ENCODE assay signal across 10 cellular contexts in the genomic region with DNA sequence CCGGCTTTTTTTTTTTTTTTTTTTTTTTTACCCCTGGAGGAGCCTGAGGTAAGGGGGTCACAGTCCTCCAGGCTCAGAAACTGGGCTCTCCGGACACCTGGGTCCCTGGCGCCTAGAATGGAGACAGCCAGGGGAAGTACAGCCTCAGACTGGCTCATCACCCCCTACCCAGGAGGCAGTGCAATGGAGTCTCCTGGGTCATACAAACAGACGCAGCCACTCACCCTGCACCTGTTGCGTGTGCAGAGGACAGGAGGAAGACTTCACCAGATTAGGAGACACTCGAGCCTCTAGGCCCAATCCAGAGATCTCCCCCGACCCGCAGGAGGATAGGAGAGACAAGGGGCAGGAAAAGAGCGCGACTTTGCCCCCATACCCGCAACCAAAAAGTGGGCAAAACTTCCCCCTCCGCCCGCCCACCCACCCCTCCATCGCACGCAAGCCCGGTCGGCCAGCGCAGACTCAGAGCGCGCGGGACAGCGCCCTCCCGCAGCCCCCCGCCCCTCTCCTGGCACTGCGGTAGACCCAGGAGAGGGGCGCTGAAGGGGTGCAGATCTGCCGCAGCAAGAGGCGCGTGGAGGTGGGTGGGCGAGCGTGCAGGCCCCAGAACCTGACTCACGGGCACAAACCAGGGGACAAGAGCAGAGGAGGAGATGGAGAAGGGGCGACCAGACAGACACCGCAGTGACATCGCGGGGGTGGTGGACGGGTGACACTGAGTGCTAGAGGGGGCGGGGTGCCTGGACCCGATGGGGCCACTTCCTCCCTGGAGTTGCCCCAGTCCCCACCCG. TPM values are rescaled to one million over a fixed set of nuclear protein-coding genes. Genes with fewer than 3 reads are reported as not detected.
DNase-seq lines count a peak whose midpoint lies in the region; ATAC-seq and TF ChIP-seq lines count a peak whose summit lies in the region.
"Had no signal": no experiment of that assay in that cellular context is flagged by ENCODE, and none has a peak within 500 bp of the region (broad histone marks: within the 10 kb centered on the region; RNA-seq: fewer than 3 reads in every experiment).

No MANE protein-coding gene starts in this region.

- no peak overlapping the region for H3T11ph ChIP-seq in H9 (ENCODE audit: low read length)

- POLR2A ChIA-PET in A673 (lab: Charles Lee; ENCODE audit: low non-redundant PET) = interaction anchor here (0.7 kb wide), 1 partner anchor 44 kb away, joined by 8 read pairs; no protein-coding TSS in a partner anchor
- POLR2A ChIA-PET in naive thymus-derived CD4-positive, alpha-beta T cell (lab: Charles Lee) = no interaction called here

- no peaks in the 10 kb centered on the region for H4K20me1 ChIP-seq in H9 (ENCODE audit: control insufficient read depth, insufficient read depth, insufficient read length)

- H3K9me3 ChIP-seq in A673 (ENCODE audit: low read depth, low read length, poor library complexity, severe bottlenecking) (no peaks in the 10 kb centered on the region), H9 (ENCODE audit: control insufficient read depth, low read depth, low read length) (no peaks in the 10 kb centered on the region), colonic mucosa (no peaks in the 10 kb centered on the region)
- H3K9me3 ChIP-seq in naive thymus-derived CD4-positive, alpha-beta T cell (ENCODE audit: control insufficient read depth in 2 of 3, low read length in 3 of 3) = no peaks in the 10 kb centered on the region

- no peak overlapping the region for H3K18ac ChIP-seq in H9 (ENCODE audit: insufficient read length, low read depth, low read length)

- no peaks in the 10 kb centered on the region for H3K79me2 ChIP-seq in H9 (ENCODE audit: insufficient read depth, low read length)

- H3K9ac ChIP-seq in H9 (ENCODE audit: extremely low read depth, insufficient read length, low read length) = no peak overlapping the region
- no peak overlapping the region for H3K9ac ChIP-seq in colonic mucosa (ENCODE audit: low read depth in 2 of 2, low read length in 2 of 2)

- H3K23ac ChIP-seq in H9 (ENCODE audit: insufficient read length, low read depth, low read length) = no peak overlapping the region

- no peak overlapping the region for H2BK5ac ChIP-seq in H9 (ENCODE audit: insufficient read length, low read length)

- no peaks in the 10 kb centered on the region for H3K9me3 Mint-ChIP-seq in H9
- no peaks in the 10 kb centered on the region for H3K9me3 Mint-ChIP-seq in naive thymus-derived CD4-positive, alpha-beta T cell
- peaks cover 0 to 12% (median 2%) of the 10 kb centered on the region in 7 donors for H3K9me3 Mint-ChIP-seq in CD14-positive monocyte

- no peak for ATAC-seq in naive thymus-derived CD4-positive, alpha-beta T cell
- ATAC-seq in HG02852 (IDR thresholded peaks at IDR 0.05; ENCODE audit: unreplicated experiment) = no peak

- no peaks in the 10 kb centered on the region for H3K4me1 ChIP-seq in A673 (ENCODE audit: insufficient read depth, low read length, poor library complexity, severe bottlenecking)
- no peaks in the 10 kb centered on the region for H3K4me1 ChIP-seq in H9 (ENCODE audit: insufficient read depth, low read length)
- peaks cover 11% of the 10 kb centered on the region for H3K4me1 ChIP-seq in colonic mucosa
- peaks cover 0 to 13% of the 10 kb centered on the region in 2 donors for H3K4me1 ChIP-seq in naive thymus-derived CD4-positive, alpha-beta T cell (ENCODE audit: control insufficient read depth in 2 of 2, insufficient read depth in 2 of 2, low read length in 2 of 2)

- H3K27me3 Mint-ChIP-seq in H9 (ENCODE audit: low read depth) (peaks cover 80% of the 10 kb centered on the region), CD14-positive monocyte (ENCODE audit: low read depth in 3 of 3) (peaks cover 61 to 83% (median 75%) of the 10 kb centered on the region in 3 donors)
- peaks cover 52 to 72% (median 57%) of the 10 kb centered on the region in 5 donors for H3K27me3 Mint-ChIP-seq in naive thymus-derived CD4-positive, alpha-beta T cell

- H2BK15ac ChIP-seq in H9 (ENCODE audit: low read depth, low read length) = no peak overlapping the region

- no peak overlapping the region for H3K56ac ChIP-seq in H9 (ENCODE audit: insufficient read length, low read depth, low read length)

- no peak overlapping the region for H2BK120ac ChIP-seq in H9 (ENCODE audit: low read depth, low read length, poor library complexity, severe bottlenecking)

- H3K27ac Mint-ChIP-seq in H9 = no peak overlapping the region
- peak overlapping the region in 2 of 9 donors; percentile 40 to 55 for H3K27ac Mint-ChIP-seq in naive thymus-derived CD4-positive, alpha-beta T cell
- no peak overlapping the region for H3K27ac Mint-ChIP-seq in CD14-positive monocyte

- H2AFZ ChIP-seq in H9 (ENCODE audit: low read length) = no peak overlapping the region

- H3K4ac ChIP-seq in H9 (ENCODE audit: low read depth, low read length) = no peak overlapping the region

- H3K4me2 ChIP-seq in H9 (ENCODE audit: insufficient read depth, insufficient read length, low read length) = peak overlapping the region; percentile 54

- no peak overlapping the region for H2AK5ac ChIP-seq in H9 (ENCODE audit: insufficient read length, low read length)

- H3K27ac ChIP-seq in A673 (ENCODE audit: low read depth, low read length, poor library complexity, severe bottlenecking) = no peak overlapping the region
- H3K27ac ChIP-seq in H9 (ENCODE audit: insufficient read length, low read depth, low read length) = no peak overlapping the region
- no peak overlapping the region for H3K27ac ChIP-seq in colonic mucosa
- no peak overlapping the region for H3K27ac ChIP-seq in naive thymus-derived CD4-positive, alpha-beta T cell (ENCODE audit: low read depth, low read length)

- H4K8ac ChIP-seq in H9 (replicated peaks; ENCODE audit: insufficient read length, low read depth, low read length) = no peak overlapping the region

- DNase-seq in A673 (ENCODE audit: low spot score) (no peak), H9 (peak; percentile 49), colonic mucosa (no peak), AG08396 (ENCODE audit: low spot score) (no peak), NCI-H2227 (lab: John Stamatoyannopoulos, UW; ENCODE audit: unreplicated experiment) (no peak), CD14-positive monocyte (ENCODE audit: low spot score) (no peak)
- DNase-seq in naive thymus-derived CD4-positive, alpha-beta T cell = no peak
- DNase-seq: DND-41 had no signal

- peak overlapping the region; percentile 68 to 87 for H3K4me3 Mint-ChIP-seq in H9
- H3K4me3 Mint-ChIP-seq in naive thymus-derived CD4-positive, alpha-beta T cell = peak overlapping the region in 8 of 10 donors; percentile 11 to 73 (median 57)
- H3K4me3 Mint-ChIP-seq in CD14-positive monocyte = peak overlapping the region in 1 of 2 donors; percentile 89

- no peaks in the 10 kb centered on the region; a peak in 1 of 7 replicates for H3K36me3 Mint-ChIP-seq in H9 (ENCODE audit: insufficient read depth in 1 of 3, low read depth in 3 of 3)
- peaks cover 0 to 4% (median 0%) of the 10 kb centered on the region in 5 donors for H3K36me3 Mint-ChIP-seq in naive thymus-derived CD4-positive, alpha-beta T cell
- peaks cover 0 to 5% of the 10 kb centered on the region in 2 donors for H3K36me3 Mint-ChIP-seq in CD14-positive monocyte

- H3K36me3 ChIP-seq in A673 (ENCODE audit: insufficient read depth, low read length, poor library complexity, severe bottlenecking) (no peaks in the 10 kb centered on the region), colonic mucosa (no peaks in the 10 kb centered on the region)
- H3K36me3 ChIP-seq in naive thymus-derived CD4-positive, alpha-beta T cell (ENCODE audit: control insufficient read depth in 2 of 3, insufficient read depth in 3 of 3, low read length in 3 of 3) = no peaks in the 10 kb centered on the region

- no peak for TF ChIP-seq CTCF in A673 (conservative IDR thresholded peaks at IDR 0.05; ENCODE audit: low read depth, low read length)
- TF ChIP-seq CTCF in H9 (conservative IDR thresholded peaks at IDR 0.05) = no peak
- TF ChIP-seq CTCF in colonic mucosa (IDR thresholded peaks at IDR 0.05) = no peak
- TF ChIP-seq CTCF in CD14-positive monocyte (IDR thresholded peaks at IDR 0.05) = no peak

- H3K79me1 ChIP-seq in H9 (ENCODE audit: insufficient read depth, low read depth, low read length, poor library complexity, severe bottlenecking) = no peaks in the 10 kb centered on the region

- intact Hi-C loops in A673 (cut with micrococcal nuclease; ENCODE audit: unreplicated experiment) (loop anchor here (10.0 kb wide), 1 partner anchor 151 kb away; no protein-coding TSS in a partner anchor), colonic mucosa (cut with DNase I) (no loop called here), CD14-positive monocyte (cut with micrococcal nuclease) (no loop called here)
- intact Hi-C loops in naive thymus-derived CD4-positive, alpha-beta T cell (cut with micrococcal nuclease) = loop anchor here in 1 of 2 donors (10.0 kb wide), 1 partner anchor 131 kb away; a partner anchor contains a TSS

- CTCF ChIA-PET in A673 (lab: Charles Lee) = no interaction called here
- CTCF ChIA-PET in naive thymus-derived CD4-positive, alpha-beta T cell (lab: Charles Lee) = no interaction called here

- H2BK12ac ChIP-seq in H9 (ENCODE audit: insufficient read length, low read depth, low read length) = no peak overlapping the region

- peaks cover 8% of the 10 kb centered on the region for H3K23me2 ChIP-seq in H9 (ENCODE audit: insufficient read length, low read depth, low read length, poor library complexity, severe bottlenecking)

- BruUV-seq in A673 (replicated peaks; lab: Mats Ljungman, UMichigan) = no TSS peak

- H3K27me3 ChIP-seq in A673 (replicated peaks; ENCODE audit: insufficient read depth, low read depth, low read length, poor library complexity) (peaks cover 26% of the 10 kb centered on the region), H9 (ENCODE audit: insufficient read depth, low read length) (peaks cover 27% of the 10 kb centered on the region; the same call in 1 of the 2 replicates), colonic mucosa (peaks cover 51% of the 10 kb centered on the region)
- H3K27me3 ChIP-seq in naive thymus-derived CD4-positive, alpha-beta T cell (ENCODE audit: control insufficient read depth in 2 of 2, insufficient read depth in 2 of 2, low read length in 2 of 2) = peaks cover 3 to 10% of the 10 kb centered on the region in 2 donors

- H4K5ac ChIP-seq in H9 (ENCODE audit: insufficient read length, low read depth, low read length) = no peak overlapping the region

- no peak overlapping the region for H2BK20ac ChIP-seq in H9 (ENCODE audit: low read depth, low read length, poor library complexity, severe bottlenecking)

- no CpG with 5 or more reads among the region's 40 CpGs for WGBS in H9 (ENCODE audit: extremely low coverage, insufficient read length, low lambda C conversion rate)

- no peak overlapping the region for H4K91ac ChIP-seq in H9 (ENCODE audit: insufficient read length, low read depth, low read length)

- H3K14ac ChIP-seq in H9 (ENCODE audit: insufficient read depth, low read length) = no peak overlapping the region; the same call in 1 of the 2 replicates

- H3K4me1 Mint-ChIP-seq in H9 = peaks cover 12 to 38% of the 10 kb centered on the region in 2 experiments
- H3K4me1 Mint-ChIP-seq in naive thymus-derived CD4-positive, alpha-beta T cell = peaks cover 5 to 12% (median 8%) of the 10 kb centered on the region in 7 donors
- H3K4me1 Mint-ChIP-seq in CD14-positive monocyte = peaks cover 9% of the 10 kb centered on the region

- H3K4me3 ChIP-seq in A673 (ENCODE audit: low read depth, low read length, poor library complexity, severe bottlenecking) (peak overlapping the region; percentile 39), colonic mucosa (peak overlapping the region; percentile 34)
- no peak overlapping the region for H3K4me3 ChIP-seq in naive thymus-derived CD4-positive, alpha-beta T cell (ENCODE audit: low read length)

RNA-seq across cellular contexts. Expression of a gene that starts 0.9 kb away (rescaled TPM):
- total RNA-seq in A673 (2021) = 1.4 and 1.5 TPM in 2 replicates
- total RNA-seq in H9 (2021) = 2.2 and 2.5 TPM in 2 replicates
- total RNA-seq in colonic mucosa = under 1 TPM; 0.10 to 0.53 TPM
- under 1 TPM in 1 of 5 experiments, not detected in 4; 0.08 TPM for total RNA-seq in naive thymus-derived CD4-positive, alpha-beta T cell
- not detected for polyA plus RNA-seq in naive thymus-derived CD4-positive, alpha-beta T cell
- not detected for polyA plus RNA-seq in CD14-positive monocyte

RNA-seq across cellular contexts. Expression of a gene that starts 21.4 kb away (rescaled TPM):
- total RNA-seq in A673 (2021) = not detected in 2 replicates
- total RNA-seq in H9 (2021) = not detected in 2 replicates
- not detected for total RNA-seq in colonic mucosa
- not detected for total RNA-seq in naive thymus-derived CD4-positive, alpha-beta T cell
- polyA plus RNA-seq in naive thymus-derived CD4-positive, alpha-beta T cell = not detected
- polyA plus RNA-seq in CD14-positive monocyte = not detected
- total RNA-seq: OCI-LY7 had no signal

RNA-seq across cellular contexts. Expression of a gene that starts 44.9 kb away (rescaled TPM):
- total RNA-seq in A673 (2021) = 504 and 524 TPM in 2 replicates
- total RNA-seq in H9 (2021) = 651 and 652 TPM in 2 replicates
- total RNA-seq in colonic mucosa = 100 to 1,000 TPM; 574 to 740 TPM
- total RNA-seq in naive thymus-derived CD4-positive, alpha-beta T cell = 1,000 to 10,000 TPM in 2 of 5 experiments, 100 to 1,000 TPM in 3; 710 to 2,222 (median 934) TPM
- polyA plus RNA-seq in naive thymus-derived CD4-positive, alpha-beta T cell = 1,000 to 10,000 TPM in 1 of 2 donors, 100 to 1,000 TPM in 1; 774 to 1,284 TPM
- 1,000 to 10,000 TPM; 1,176 to 1,536 TPM for polyA plus RNA-seq in CD14-positive monocyte

RNA-seq across cellular contexts. Expression of a gene that starts 53.0 kb away (rescaled TPM):
- total RNA-seq in A673 (2021) (15.7 and 25.2 TPM in 2 replicates), H9 (2021) (87.9 and 90.1 TPM in 2 replicates), colonic mucosa (100 to 1,000 TPM; 317 to 353 TPM)
- total RNA-seq in naive thymus-derived CD4-positive, alpha-beta T cell = 1 to 10 TPM in 2 of 5 experiments, under 1 TPM in 3; 0.24 to 8.2 (median 0.57) TPM
- under 1 TPM; 0.19 to 0.25 TPM for polyA plus RNA-seq in naive thymus-derived CD4-positive, alpha-beta T cell
- 10 to 100 TPM; 14.0 to 15.4 TPM for polyA plus RNA-seq in CD14-positive monocyte
